In the genomic region with DNA sequence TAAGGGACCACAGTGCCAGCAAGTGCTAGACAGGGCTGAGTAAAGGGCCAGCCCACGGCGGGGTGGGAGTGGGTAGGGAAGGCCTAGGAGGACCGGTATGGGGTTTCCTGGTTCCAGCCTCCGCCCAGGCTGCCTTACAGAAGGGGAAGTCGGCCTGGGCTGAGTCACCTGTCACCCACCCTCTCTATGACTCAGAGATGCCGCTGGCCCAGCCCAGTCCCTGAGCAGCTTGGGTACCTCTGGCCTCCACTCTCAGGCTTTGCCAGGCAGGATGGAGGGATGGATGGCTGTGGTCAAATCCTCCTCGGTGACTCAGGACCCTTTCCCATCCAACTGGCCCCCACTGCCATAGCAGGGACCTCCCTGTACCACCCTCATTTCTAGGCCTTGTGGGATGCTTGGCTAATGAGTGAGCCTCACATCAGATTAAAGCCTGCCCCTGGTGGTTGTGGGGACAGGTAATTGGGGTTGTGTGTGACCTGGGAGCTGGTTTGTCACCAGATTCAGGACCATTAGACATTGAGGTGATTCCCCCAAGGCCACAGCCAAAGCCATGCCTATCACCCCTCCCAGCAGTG, we compare ENCODE assay signal across 8 cellular contexts. TPM values are rescaled to one million over a fixed set of nuclear protein-coding genes. Genes with fewer than 3 reads are reported as not detected.
DNase-seq lines count a peak whose midpoint lies in the region; ATAC-seq and TF ChIP-seq lines count a peak whose summit lies in the region.

No MANE protein-coding gene starts in this region.

- no peak overlapping the region for H3K27ac ChIP-seq in endodermal cell (ENCODE audit: low read depth, low read length)
- H3K27ac ChIP-seq in prostate gland = no peak overlapping the region

- H3K27me3 ChIP-seq in endodermal cell (ENCODE audit: control insufficient read depth, insufficient read depth, low read length, poor library complexity, severe bottlenecking) = no peaks in the 10 kb centered on the region
- H3K27me3 ChIP-seq in prostate gland (replicated peaks; ENCODE audit: insufficient read depth) = no peaks in the 10 kb centered on the region

- POLR2A ChIA-PET in activated CD4-positive, alpha-beta memory T cell treated with anti-CD3 and anti-CD28 coated beads for 36 hours (lab: Charles Lee) = interaction anchor here (0.6 to 1.9 kb wide), 3 partner anchors 15 to 636 kb away, joined by 3 to 16 read pairs (median 4); a partner anchor contains a TSS

- H3K4me1 ChIP-seq in endodermal cell (ENCODE audit: control insufficient read depth, insufficient read depth, low read length) = peaks cover 5% of the 10 kb centered on the region
- no peaks in the 10 kb centered on the region for H3K4me1 ChIP-seq in prostate gland (replicated peaks)

- in situ Hi-C loops in GM13977 (cut with MboI; ENCODE audit: low pct_unique_long_range_greater_than_20kb, low sequenced_read_pairs, unreplicated experiment) = loop anchor here (25.0 kb wide), 1 partner anchor 238 kb away; no protein-coding TSS in a partner anchor

- CTCF ChIA-PET in activated CD4-positive, alpha-beta memory T cell treated with anti-CD3 and anti-CD28 coated beads for 36 hours (lab: Charles Lee) = interaction anchor here (0.7 to 4.5 kb wide), 10 partner anchors 12 to 106 kb away, joined by 3 to 44 read pairs (median 6); a partner anchor contains a TSS

- no peak overlapping the region for H3K4me3 Mint-ChIP-seq in activated CD4-positive, alpha-beta memory T cell treated with anti-CD3 and anti-CD28 coated beads for 36 hours
- H3K4me3 Mint-ChIP-seq in endodermal cell = no peak overlapping the region

- H3K4me1 Mint-ChIP-seq in activated CD4-positive, alpha-beta memory T cell treated with anti-CD3 and anti-CD28 coated beads for 36 hours (ENCODE audit: low read depth) = peaks cover 31% of the 10 kb centered on the region
- H3K4me1 Mint-ChIP-seq in endodermal cell = peaks cover 16% of the 10 kb centered on the region

- DNase-seq in GM13977 (ENCODE audit: low spot score) = peak; percentile 82
- peak; percentile 85 for DNase-seq in LHCN-M2 (ENCODE audit: low read depth)
- peak; percentile 94 for DNase-seq in activated CD4-positive, alpha-beta memory T cell treated with anti-CD3 and anti-CD28 coated beads for 36 hours
- peak; percentile 73 for DNase-seq in endodermal cell
- DNase-seq in skeletal muscle cell (ENCODE audit: low read depth) = peak; percentile 49
- no peak for DNase-seq in prostate gland (ENCODE audit: low spot score)

- H3K9me3 ChIP-seq in endodermal cell (ENCODE audit: control insufficient read depth, low read length) = no peaks in the 10 kb centered on the region
- H3K9me3 ChIP-seq in prostate gland = no peaks in the 10 kb centered on the region

- no peak for TF ChIP-seq CTCF in GM13977 (IDR thresholded peaks at IDR 0.05; ENCODE audit: extremely low read depth, insufficient read depth, missing control alignments)
- TF ChIP-seq CTCF in endodermal cell (conservative IDR thresholded peaks at IDR 0.05) = peak; percentile 33
- no peak for TF ChIP-seq CTCF in prostate gland (IDR thresholded peaks at IDR 0.05)

- 70 to 80% methylated on average over 1 to 7 of the region's 7 CpGs for WGBS in endodermal cell (ENCODE audit: insufficient coverage in 1 of 2, insufficient read length in 1 of 2), 2 experiments
- WGBS in prostate gland = 57% methylated on average over 7 of the region's 7 CpGs

- H3K4me3 ChIP-seq in endodermal cell (ENCODE audit: low read length) (no peak overlapping the region), skeletal muscle cell (ENCODE audit: low read depth, low read length) (no peak overlapping the region), prostate gland (no peak overlapping the region)

- H3K9ac ChIP-seq in endodermal cell (ENCODE audit: extremely low read depth, low read length, poor library complexity, severe bottlenecking) = no peak overlapping the region

- ATAC-seq in GM18870 (IDR thresholded peaks at IDR 0.05; ENCODE audit: unreplicated experiment) = no peak
- ATAC-seq in HG02970 (IDR thresholded peaks at IDR 0.05; ENCODE audit: low FRiP score, unreplicated experiment) = no peak

- no peak for TF ChIP-seq POLR2A in prostate gland (IDR thresholded peaks at IDR 0.05)

- H3K36me3 ChIP-seq in endodermal cell (ENCODE audit: control insufficient read depth, insufficient read depth, low read length) = no peaks in the 10 kb centered on the region
- H3K36me3 ChIP-seq in prostate gland = no peaks in the 10 kb centered on the region

- no peaks in the 10 kb centered on the region for H3K9me3 Mint-ChIP-seq in activated CD4-positive, alpha-beta memory T cell treated with anti-CD3 and anti-CD28 coated beads for 36 hours
- no peaks in the 10 kb centered on the region for H3K9me3 Mint-ChIP-seq in endodermal cell

- H3K27ac Mint-ChIP-seq in activated CD4-positive, alpha-beta memory T cell treated with anti-CD3 and anti-CD28 coated beads for 36 hours = peak overlapping the region; percentile 85
- no peak overlapping the region for H3K27ac Mint-ChIP-seq in endodermal cell

- H3K27me3 Mint-ChIP-seq in activated CD4-positive, alpha-beta memory T cell treated with anti-CD3 and anti-CD28 coated beads for 36 hours = no peaks in the 10 kb centered on the region
- no peaks in the 10 kb centered on the region for H3K27me3 Mint-ChIP-seq in endodermal cell (ENCODE audit: insufficient read depth)

- intact Hi-C loops in activated CD4-positive, alpha-beta memory T cell treated with anti-CD3 and anti-CD28 coated beads for 36 hours (cut with micrococcal nuclease) = loop anchor here (1.0 to 5.0 kb wide), 4 partner anchors 15 to 91 kb away; a partner anchor contains a TSS
- intact Hi-C loops in prostate gland (cut with DNase I) = no loop called here

- peaks cover 6% of the 10 kb centered on the region for H3K36me3 Mint-ChIP-seq in activated CD4-positive, alpha-beta memory T cell treated with anti-CD3 and anti-CD28 coated beads for 36 hours
- H3K36me3 Mint-ChIP-seq in endodermal cell (ENCODE audit: low read depth) = peaks cover 2% of the 10 kb centered on the region

RNA-seq across cellular contexts. Expression of a gene that starts 13.9 kb away (rescaled TPM):
- 40.2 and 42.6 TPM in 2 replicates for total RNA-seq in LHCN-M2 (2014; rRNA removed)
- 8.2 TPM for polyA plus RNA-seq in LHCN-M2 (2012)
- 1 to 10 TPM; 5.2 to 5.9 TPM for total RNA-seq in activated CD4-positive, alpha-beta memory T cell treated with anti-CD3 and anti-CD28 coated beads for 36 hours
- 1 to 10 TPM; 2.3 to 3.9 TPM for total RNA-seq in endodermal cell
- 2.4 TPM for polyA plus RNA-seq in endodermal cell (2013, experiment 1 of 2)
- 2.1 TPM for polyA plus RNA-seq in endodermal cell (2013, experiment 2 of 2)
- 10 to 100 TPM in 1 of 2 donors, 1 to 10 TPM in 1; 4.6 to 10.5 TPM for total RNA-seq in prostate gland

RNA-seq across cellular contexts. Expression of a gene that starts 18.2 kb away (rescaled TPM):
- total RNA-seq in LHCN-M2 (2014; rRNA removed) (6.8 and 11.9 TPM in 2 replicates), endodermal cell (1 to 10 TPM; 7.3 to 7.6 TPM), prostate gland (10 to 100 TPM; 12.5 to 15.6 TPM)
- polyA plus RNA-seq in LHCN-M2 (2012) = 6.5 TPM
- 10 to 100 TPM in 1 of 2 experiments, 1 to 10 TPM in 1; 9.2 to 10.6 TPM for total RNA-seq in activated CD4-positive, alpha-beta memory T cell treated with anti-CD3 and anti-CD28 coated beads for 36 hours
- polyA plus RNA-seq in endodermal cell (2013, experiment 1 of 2) = 7.5 TPM
- 7.4 TPM for polyA plus RNA-seq in endodermal cell (2013, experiment 2 of 2)

RNA-seq across cellular contexts. Expression of a gene that starts 42.5 kb away (rescaled TPM):
- 13.1 and 26.6 TPM in 2 replicates for total RNA-seq in LHCN-M2 (2014; rRNA removed)
- 13.2 TPM for polyA plus RNA-seq in LHCN-M2 (2012)
- total RNA-seq in activated CD4-positive, alpha-beta memory T cell treated with anti-CD3 and anti-CD28 coated beads for 36 hours = under 1 TPM; 0.19 to 0.31 TPM
- 10 to 100 TPM; 71.8 to 73.6 TPM for total RNA-seq in endodermal cell
- polyA plus RNA-seq in endodermal cell (2013, experiment 1 of 2) = 42.4 TPM
- 38.7 TPM for polyA plus RNA-seq in endodermal cell (2013, experiment 2 of 2)
- total RNA-seq in prostate gland = 10 to 100 TPM; 16.7 to 40.7 TPM

RNA-seq across cellular contexts. Expression of a gene that starts 45.2 kb away (rescaled TPM):
- 18.7 and 24.4 TPM in 2 replicates for total RNA-seq in LHCN-M2 (2014; rRNA removed)
- polyA plus RNA-seq in LHCN-M2 (2012) = 13.6 TPM
- total RNA-seq in activated CD4-positive, alpha-beta memory T cell treated with anti-CD3 and anti-CD28 coated beads for 36 hours = 1 to 10 TPM; 2.3 to 2.9 TPM
- total RNA-seq in endodermal cell = 10 to 100 TPM in 1 of 2 donors, 1 to 10 TPM in 1; 6.8 to 11.1 TPM
- 4.7 TPM for polyA plus RNA-seq in endodermal cell (2013, experiment 1 of 2)
- polyA plus RNA-seq in endodermal cell (2013, experiment 2 of 2) = 4.3 TPM
- 10 to 100 TPM in 1 of 2 donors, 1 to 10 TPM in 1; 4.5 to 16.2 TPM for total RNA-seq in prostate gland

RNA-seq across cellular contexts. Expression of a gene that starts 57.8 kb away (rescaled TPM):
- 98.0 and 112 TPM in 2 replicates for total RNA-seq in LHCN-M2 (2014; rRNA removed)
- polyA plus RNA-seq in LHCN-M2 (2012) = 77.2 TPM
- 10 to 100 TPM; 99.3 to 99.6 TPM for total RNA-seq in activated CD4-positive, alpha-beta memory T cell treated with anti-CD3 and anti-CD28 coated beads for 36 hours
- total RNA-seq in endodermal cell = 10 to 100 TPM; 78.7 to 90.2 TPM
- polyA plus RNA-seq in endodermal cell (2013, experiment 1 of 2) = 55.6 TPM
- 52.0 TPM for polyA plus RNA-seq in endodermal cell (2013, experiment 2 of 2)
- total RNA-seq in prostate gland = 10 to 100 TPM; 41.1 to 79.5 TPM

Comparison
In these comparisons a context has a peak if more than half of its experiments do, and no peak if none do; other contexts are left out.
1. RNA of a gene that starts 42.5 kb away (total RNA-seq): 71.8 to 73.6 TPM in endodermal cell, 16.7 to 40.7 TPM in prostate gland and 13.1 to 26.6 TPM in LHCN-M2; 0.19 to 0.31 TPM in activated CD4-positive, alpha-beta memory T cell treated with anti-CD3 and anti-CD28 coated beads for 36 hours; every median in the first group is over 10 times any median in the second.